8 cellular contexts compared by ENCODE assay signal in the genomic region with DNA sequence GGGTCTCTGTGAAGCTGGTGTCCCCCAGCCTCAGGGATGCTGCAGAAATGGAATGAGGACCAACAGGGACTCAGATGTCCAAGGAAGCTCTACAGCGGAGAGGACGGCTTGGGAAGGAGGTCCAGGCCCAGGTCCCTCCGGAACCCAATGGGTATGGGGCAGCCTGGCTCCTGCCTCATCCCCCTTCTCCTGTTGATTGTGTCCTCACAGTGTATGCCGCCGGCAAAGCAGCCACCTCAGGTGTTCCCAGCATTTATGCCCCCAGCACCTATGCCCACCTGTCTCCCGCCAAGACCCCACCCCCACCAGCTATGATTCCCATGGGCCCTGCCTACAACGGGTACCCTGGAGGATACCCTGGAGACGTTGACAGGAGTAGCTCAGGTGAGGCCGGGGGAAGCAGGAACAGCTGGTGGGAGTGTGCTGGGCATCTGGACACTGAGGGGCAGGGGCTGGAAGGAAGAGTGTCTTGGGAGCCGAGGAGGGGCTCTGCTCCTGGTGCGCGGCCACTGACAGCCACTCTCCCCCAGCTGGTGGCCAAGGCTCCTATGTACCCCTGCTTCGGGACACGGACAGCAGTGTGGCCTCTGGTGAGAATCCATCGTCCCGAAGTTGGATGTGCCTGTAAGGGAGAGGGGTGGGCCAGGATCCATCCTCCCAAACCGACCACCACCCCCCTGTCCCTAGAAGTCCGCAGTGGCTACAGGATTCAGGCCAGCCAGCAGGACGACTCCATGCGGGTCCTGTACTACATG. TPM values are rescaled to one million over a fixed set of nuclear protein-coding genes. Genes with fewer than 3 reads are reported as not detected.
A peak's percentile ranks its signal among the peaks of the same experiment; 100 is the strongest.
DNase-seq lines count a peak whose midpoint lies in the region; ATAC-seq and TF ChIP-seq lines count a peak whose summit lies in the region.

No MANE protein-coding gene starts in this region.

- peak overlapping the region; percentile 98 for H3K27ac ChIP-seq in 22Rv1

- peaks cover 5% of the 10 kb centered on the region for H3K36me3 ChIP-seq in mucosa of descending colon (ENCODE audit: low read depth)

- H3K4me1 ChIP-seq in mucosa of descending colon (ENCODE audit: low read depth) = peaks cover 20% of the 10 kb centered on the region

- ATAC-seq in mucosa of descending colon (no peak), HG02623 (IDR thresholded peaks at IDR 0.05; ENCODE audit: unreplicated experiment) (no peak)

- no peak for TF ChIP-seq CTCF in 22Rv1 (IDR thresholded peaks at IDR 0.05)
- no peak for TF ChIP-seq CTCF in cardiac fibroblast (IDR thresholded peaks at IDR 0.05; ENCODE audit: low read depth, low read length)
- TF ChIP-seq CTCF in mucosa of descending colon (IDR thresholded peaks at IDR 0.05) = no peak

- H3K9me3 ChIP-seq in mucosa of descending colon = no peaks in the 10 kb centered on the region

- no peak for DNase-seq in Jurkat, Clone E6-1 (ENCODE audit: low read depth, low spot score)
- no peak for DNase-seq in cardiac fibroblast (ENCODE audit: low read depth in 2 of 2)
- DNase-seq in mucosa of descending colon = peak in 2 of 3 donors; percentile 51 to 53
- no peak for DNase-seq in GM03348 (ENCODE audit: low spot score)
- no peak for DNase-seq in SK-N-DZ (ENCODE audit: low spot score)
- DNase-seq in iPS-NIHi11 (ENCODE audit: low spot score) = no peak

- peak overlapping the region; percentile 87; the same call in 1 of the 2 replicates for H3K4me3 ChIP-seq in Jurkat, Clone E6-1 (ENCODE audit: low read length)
- H3K4me3 ChIP-seq in cardiac fibroblast (replicated peaks in 1 of 2; ENCODE audit: low read depth in 2 of 2, low read length in 2 of 2) = peak overlapping the region; percentile 81 to 83
- no peak overlapping the region for H3K4me3 ChIP-seq in mucosa of descending colon

- intact Hi-C loops in mucosa of descending colon (cut with DNase I, micrococcal nuclease) = no loop called here

RNA-seq across cellular contexts. Expression of gene USF2, which starts 2.4 kb away (rescaled TPM):
- 159 TPM for polyA plus RNA-seq in Jurkat, Clone E6-1 (2012; ENCODE audit: insufficient read depth, insufficient read length)
- total RNA-seq in mucosa of descending colon = 100 to 1,000 TPM in 2 of 3 donors, 10 to 100 TPM in 1; 94.5 to 131 (median 116) TPM
- 66.8 and 68.2 TPM in 2 replicates for polyA plus RNA-seq in SK-N-DZ (2014; cell fraction: cytosol; rRNA removed)
- 86.7 and 114 TPM in 2 replicates for polyA plus RNA-seq in SK-N-DZ (2014; cell fraction: nucleus; rRNA removed)

RNA-seq across cellular contexts. Expression of gene HAMP, which starts 16.0 kb away (rescaled TPM):
- not detected for polyA plus RNA-seq in Jurkat, Clone E6-1 (2012; ENCODE audit: insufficient read depth, insufficient read length)
- total RNA-seq in mucosa of descending colon = not detected
- polyA plus RNA-seq in SK-N-DZ (2014; cell fraction: cytosol; rRNA removed) = 0.02 TPM in 1 of 2 replicates, not detected in the other
- polyA plus RNA-seq in SK-N-DZ (2014; cell fraction: nucleus; rRNA removed) = not detected in 2 replicates

RNA-seq across cellular contexts. Expression of gene LSR, which starts 17.5 kb away (rescaled TPM):
- polyA plus RNA-seq in Jurkat, Clone E6-1 (2012; ENCODE audit: insufficient read depth, insufficient read length) = not detected
- 100 to 1,000 TPM; 123 to 302 (median 289) TPM for total RNA-seq in mucosa of descending colon
- polyA plus RNA-seq in SK-N-DZ (2014; cell fraction: cytosol; rRNA removed) = 1.1 and 1.5 TPM in 2 replicates
- polyA plus RNA-seq in SK-N-DZ (2014; cell fraction: nucleus; rRNA removed) = 0.12 and 0.30 TPM in 2 replicates

RNA-seq across cellular contexts. Expression of gene MAG, which starts 25.6 kb away (rescaled TPM):
- polyA plus RNA-seq in Jurkat, Clone E6-1 (2012; ENCODE audit: insufficient read depth, insufficient read length) = 0.74 TPM
- under 1 TPM in 1 of 3 donors, not detected in 2; 0.80 TPM for total RNA-seq in mucosa of descending colon
- 2.2 TPM in 1 of 2 replicates, not detected in the other for polyA plus RNA-seq in SK-N-DZ (2014; cell fraction: cytosol; rRNA removed)
- not detected in 2 replicates for polyA plus RNA-seq in SK-N-DZ (2014; cell fraction: nucleus; rRNA removed)

RNA-seq across cellular contexts. Expression of gene FAM187B, which starts 37.8 kb away (rescaled TPM):
- polyA plus RNA-seq in Jurkat, Clone E6-1 (2012; ENCODE audit: insufficient read depth, insufficient read length) = not detected
- not detected for total RNA-seq in mucosa of descending colon
- polyA plus RNA-seq in SK-N-DZ (2014; cell fraction: cytosol; rRNA removed) = not detected in 2 replicates
- polyA plus RNA-seq in SK-N-DZ (2014; cell fraction: nucleus; rRNA removed) = not detected in 2 replicates

Comparison
In these comparisons a context has a peak if more than half of its experiments do, and no peak if none do; other contexts are left out.
1. DNase-seq: peak in mucosa of descending colon (2 of 3); none in Jurkat, Clone E6-1 (single experiment), cardiac fibroblast (0 of 2), GM03348 (single experiment), SK-N-DZ (single experiment) and iPS-NIHi11 (single experiment).